In the genomic region with DNA sequence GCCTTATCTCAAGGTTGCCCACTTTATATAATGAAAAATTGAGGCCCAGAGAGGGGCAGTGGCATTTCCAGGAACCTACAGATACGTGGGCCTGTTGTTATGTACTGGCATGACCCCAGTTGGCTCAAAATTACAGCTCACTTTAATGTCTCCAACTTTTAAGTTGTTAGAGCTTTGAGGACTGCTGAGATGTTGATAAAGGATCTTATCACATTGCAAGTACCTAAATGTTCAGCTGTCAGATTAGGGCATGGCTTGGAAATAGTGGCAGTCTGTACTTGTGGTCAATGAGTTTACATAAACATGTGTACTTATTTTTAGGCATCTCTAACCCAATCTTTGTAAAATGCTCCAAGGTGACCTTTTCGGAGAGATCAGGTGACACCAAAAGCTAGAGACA, we compare ENCODE assay signal across 30 cellular contexts. TPM values are rescaled to one million over a fixed set of nuclear protein-coding genes. Genes with fewer than 3 reads are reported as not detected.
"Had no signal": no experiment of that assay in that cellular context is flagged by ENCODE, and none has a peak within 500 bp of the region (broad histone marks: within the 10 kb centered on the region; RNA-seq: fewer than 3 reads in every experiment).

No MANE protein-coding gene starts in this region.

- H2AFZ ChIP-seq: PC-9 had no signal

- H3K36me3 ChIP-seq: MG63 had no signal

- DNase-seq: activated CD4-positive, alpha-beta memory T cell treated with anti-CD3 and anti-CD28 coated beads for 36 hours; activated CD4-positive, alpha-beta T cell treated with anti-CD3 and anti-CD28 coated beads for 4 hours; activated CD4-positive, alpha-beta T cell treated with anti-CD3 and anti-CD28 coated beads, Interleukin-2, amount 50 U/mL, for 1 hour; activated CD8-positive, alpha-beta memory T cell treated with anti-CD3 and anti-CD28 coated beads, Interleukin-2, amount 50 U/mL, for 4 hours; activated effector memory CD4-positive, alpha-beta T cell treated with Interleukin-2 at 50 U/mL for 16 hours; activated naive CD4-positive, alpha-beta T cell treated with anti-CD3 and anti-CD28 coated beads, Interleukin-2, amount 10 ng/mL, durations not matched to agents 7 days and 5 days; activated naive CD8-positive, alpha-beta T cell treated with anti-CD3 and anti-CD28 coated beads, Interleukin-2, amount 50 U/mL, for 24 hours; activated T-cell treated with anti-CD3 and anti-CD28 coated beads, Interleukin-2, amount 50 U/mL, for 48 hours; anterior cingulate cortex; caudate nucleus; cerebellar nuclear complex; Kasumi-1; KG1; MG63; MV-4-11; NCI-H1092; NCI-H1436 treated with DMSO at 0.1 percent for 48 hours; NCI-H1694 treated with DMSO at 0.1 percent for 48 hours; NCI-H2029; NCI-H345; NCI-H524 treated with DMSO at 0.1 percent for 48 hours; NCI-H748 treated with DMSO at 0.1 percent for 48 hours; NK-92 treated with Interleukin-12 subunit alpha and Interleukin-12 subunit beta, amount 100 ng/mL, for 24 hours; PC-9; SW 1271; T-helper 1 cell; T1000 had no signal

- H3K4me3 ChIP-seq: MG63, PC-9 had no signal

- H3K4me2 ChIP-seq: PC-9 had no signal

- H3K27ac ChIP-seq: PC-9, RWPE1 had no signal

- H3K27me3 ChIP-seq: MG63 had no signal

- ATAC-seq: activated CD4-positive, CD25-positive, alpha-beta regulatory T cell treated with anti-CD3 and anti-CD28 coated beads, Interleukin-2, amount 50 U/mL, for 24 hours; activated naive CD8-positive, alpha-beta T cell treated with anti-CD3 and anti-CD28 coated beads, Interleukin-2, amount 50 U/mL, for 24 hours; Right ventricle myocardium inferior had no signal

- H3K9me3 ChIP-seq: MG63 had no signal

RNA-seq across cellular contexts. Expression of a gene that starts 14.6 kb away (rescaled TPM):
- total RNA-seq: PC-9 had no signal
